Comparison of ENCODE assay signal across 8 cellular contexts in the genomic region with DNA sequence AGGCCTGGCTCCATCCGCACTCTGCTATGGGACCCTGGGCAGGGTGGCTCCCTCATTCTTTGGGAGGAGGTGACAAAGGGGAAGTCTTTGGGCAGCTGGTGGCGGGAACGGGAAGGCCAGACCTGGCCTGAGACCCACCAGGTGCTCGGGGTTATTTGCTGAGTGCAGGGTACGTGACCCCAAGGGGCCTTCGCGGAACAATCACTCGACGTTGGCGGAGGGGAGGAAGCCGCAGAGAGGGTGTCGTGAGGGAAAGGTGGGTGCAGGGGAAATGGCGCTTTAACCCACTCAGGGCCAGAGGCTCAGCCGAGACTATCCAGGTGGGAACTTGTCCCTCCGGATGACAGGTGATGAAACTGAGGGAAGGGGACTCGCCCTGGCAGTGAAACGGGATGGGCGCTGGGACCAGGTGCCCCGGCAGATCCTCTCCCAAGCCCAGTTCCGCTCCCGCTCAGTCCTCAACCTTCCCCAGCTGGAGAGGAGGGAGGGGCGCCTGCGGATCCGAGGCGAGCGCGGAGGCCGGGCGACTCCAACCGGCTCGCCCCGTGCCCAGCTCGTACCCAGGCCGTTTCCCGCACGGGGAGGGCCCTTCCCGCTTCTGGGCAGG. TPM values are rescaled to one million over a fixed set of nuclear protein-coding genes. Genes with fewer than 3 reads are reported as not detected.
A peak's percentile ranks its signal among the peaks of the same experiment; 100 is the strongest.
DNase-seq lines count a peak whose midpoint lies in the region; ATAC-seq and TF ChIP-seq lines count a peak whose summit lies in the region.

No MANE protein-coding gene starts in this region.

- CTCF ChIA-PET in AG04449 (lab: Yijun Ruan, JAX), result no interaction called here

- peaks cover 0 to 56% (median 24%) of the 10 kb centered on the region in 45 donors for H3K27me3 ChIP-seq in dorsolateral prefrontal cortex
- H3K27me3 ChIP-seq in mucosa of rectum (ENCODE audit: control insufficient read depth in 2 of 2, insufficient read depth in 2 of 2, low read length in 2 of 2), result peaks cover 29 to 35% of the 10 kb centered on the region in 2 donors

- H3K4me3 ChIP-seq in AG04449 (ENCODE audit: low read depth, low read length), result peak overlapping the region; percentile 50
- peak overlapping the region; percentile 20 to 69 (median 55) for H3K4me3 ChIP-seq in dorsolateral prefrontal cortex
- peak overlapping the region; percentile 53 to 75 for H3K4me3 ChIP-seq in mucosa of rectum (ENCODE audit: low read length in 2 of 2)

- no peak for TF ChIP-seq CTCF in AG04449 (IDR thresholded peaks at IDR 0.05; ENCODE audit: insufficient read depth, low read length, missing control alignments)
- no peak for TF ChIP-seq CTCF in dorsolateral prefrontal cortex (IDR thresholded peaks at IDR 0.05 in 54 of 56, conservative IDR thresholded peaks at IDR 0.05 in 2 of 56; ENCODE audit: low read depth in 1 of 56, partially characterized antibody in 56 of 56)

- no peak for ATAC-seq in GM19463 (IDR thresholded peaks at IDR 0.05; ENCODE audit: unreplicated experiment)

- DNase-seq in AG04449 (ENCODE audit: low read depth, low spot score), result no peak
- DNase-seq in HK-2 (ENCODE audit: unreplicated experiment), result peak; percentile 11
- no peak for DNase-seq in dorsolateral prefrontal cortex
- no peak for DNase-seq in RKO (ENCODE audit: low spot score)
- no peak for DNase-seq in stimulated activated CD8-positive, alpha-beta memory T cell treated with anti-CD3 and anti-CD28 coated beads, Interleukin-4, amount 100 ng/mL, for 48 hours
- no peak for DNase-seq in MV-4-11 (lab: John Stamatoyannopoulos, UW)

- POLR2A ChIA-PET in AG04449 (lab: Yijun Ruan, JAX), result no interaction called here

- peak overlapping the region in 26 of 59 donors; percentile 13 to 81 (median 55) for H3K27ac ChIP-seq in dorsolateral prefrontal cortex
- H3K27ac ChIP-seq in mucosa of rectum (ENCODE audit: low read depth in 2 of 2, low read length in 2 of 2), result peak overlapping the region; percentile 54 to 67

- H3K36me3 ChIP-seq in mucosa of rectum (ENCODE audit: control insufficient read depth in 2 of 2, insufficient read depth in 2 of 2, low read length in 2 of 2), result no peaks in the 10 kb centered on the region

- H3K4me1 ChIP-seq in mucosa of rectum (ENCODE audit: control insufficient read depth in 2 of 2, insufficient read depth in 2 of 2, low read length in 2 of 2), result peaks cover 3 to 12% of the 10 kb centered on the region in 2 donors

- intact Hi-C loops in dorsolateral prefrontal cortex (cut with DNase I), result no loop called here

- peak overlapping the region; percentile 52 to 63 for H3K9ac ChIP-seq in mucosa of rectum (ENCODE audit: low read depth in 1 of 2, low read length in 2 of 2)

- H3K9me3 ChIP-seq in mucosa of rectum (ENCODE audit: control insufficient read depth in 2 of 2, low read length in 2 of 2), result no peaks in the 10 kb centered on the region

RNA-seq across cellular contexts. Expression of gene A4GALT, which starts 0.9 kb away (rescaled TPM):
- total RNA-seq in dorsolateral prefrontal cortex, result 10 to 100 TPM in 32 of 120 experiments, 1 to 10 TPM in 88; 1.8 to 24.5 (median 7.7) TPM
